9 cellular contexts compared by ENCODE assay signal in genomic region chr1:152495066-152495675, GRCh38. TPM values are rescaled to one million over a fixed set of nuclear protein-coding genes. Genes with fewer than 3 reads are reported as not detected.
DNase-seq lines count a peak whose midpoint lies in the region; ATAC-seq and TF ChIP-seq lines count a peak whose summit lies in the region.
"Had no signal": no experiment of that assay in that cellular context is flagged by ENCODE, and none has a peak within 500 bp of the region (broad histone marks: within the 10 kb centered on the region; RNA-seq: fewer than 3 reads in every experiment).

No MANE protein-coding gene starts in this region.

- TF ChIP-seq CTCF in retinal pigment epithelial cell (conservative IDR thresholded peaks at IDR 0.05; ENCODE audit: low read depth, low read length), result peak; percentile 87

- H3K27ac Mint-ChIP-seq in activated naive CD4-positive, alpha-beta T cell treated with anti-CD3 and anti-CD28 coated beads, Interleukin-2, amount 10 ng/mL, durations not matched to agents 7 days and 5 days, result no peak overlapping the region
- no peak overlapping the region for H3K27ac Mint-ChIP-seq in activated CD8-positive, alpha-beta T cell treated with anti-CD3 and anti-CD28 coated beads, Interleukin-2, amount 10 ng/mL, durations not matched to agents 7 days and 5 days

- no peak for TF ChIP-seq POLR2A in erythroblast (IDR thresholded peaks at IDR 0.05; ENCODE audit: low read length)

- H3K36me3 Mint-ChIP-seq in activated naive CD4-positive, alpha-beta T cell treated with anti-CD3 and anti-CD28 coated beads, Interleukin-2, amount 10 ng/mL, durations not matched to agents 7 days and 5 days, result no peaks in the 10 kb centered on the region
- no peaks in the 10 kb centered on the region for H3K36me3 Mint-ChIP-seq in activated CD8-positive, alpha-beta T cell treated with anti-CD3 and anti-CD28 coated beads, Interleukin-2, amount 10 ng/mL, durations not matched to agents 7 days and 5 days (ENCODE audit: low read depth)

- POLR2A ChIA-PET in activated CD8-positive, alpha-beta T cell treated with anti-CD3 and anti-CD28 coated beads, Interleukin-2, amount 10 ng/mL, durations not matched to agents 7 days and 5 days (lab: Charles Lee), result no interaction called here

- CTCF ChIA-PET in activated naive CD4-positive, alpha-beta T cell treated with anti-CD3 and anti-CD28 coated beads, Interleukin-2, amount 10 ng/mL, durations not matched to agents 7 days and 5 days (lab: Charles Lee), result interaction anchor here (1.8 kb wide), 1 partner anchor 39 kb away, joined by 10 read pairs; no protein-coding TSS in a partner anchor
- CTCF ChIA-PET in activated CD8-positive, alpha-beta T cell treated with anti-CD3 and anti-CD28 coated beads, Interleukin-2, amount 10 ng/mL, durations not matched to agents 7 days and 5 days (lab: Charles Lee), result no interaction called here

- no peaks in the 10 kb centered on the region for H3K4me1 Mint-ChIP-seq in activated naive CD4-positive, alpha-beta T cell treated with anti-CD3 and anti-CD28 coated beads, Interleukin-2, amount 10 ng/mL, durations not matched to agents 7 days and 5 days
- no peaks in the 10 kb centered on the region for H3K4me1 Mint-ChIP-seq in activated CD8-positive, alpha-beta T cell treated with anti-CD3 and anti-CD28 coated beads, Interleukin-2, amount 10 ng/mL, durations not matched to agents 7 days and 5 days (ENCODE audit: low read depth)

- DNase-seq in activated naive CD4-positive, alpha-beta T cell treated with anti-CD3 and anti-CD28 coated beads, Interleukin-2, amount 10 ng/mL, durations not matched to agents 7 days and 5 days, result peak; percentile 32
- DNase-seq in activated naive CD4-positive, alpha-beta T cell treated with anti-CD3 and anti-CD28 coated beads, Interleukin-2, amount 50 U/mL, for 16 hours, result no peak
- DNase-seq in LHCN-M2 (ENCODE audit: low read depth) (peak; percentile 56), retinal pigment epithelial cell (ENCODE audit: low read depth) (no peak), erythroblast (lab: John Stamatoyannopoulos, UW) (no peak), pons (ENCODE audit: low spot score) (no peak), NCI-H226 (no peak)
- peak; percentile 33 for DNase-seq in activated CD8-positive, alpha-beta T cell treated with anti-CD3 and anti-CD28 coated beads, Interleukin-2, amount 10 ng/mL, durations not matched to agents 7 days and 5 days
- DNase-seq: cerebellar nuclear complex had no signal

- H3K4me3 ChIP-seq in retinal pigment epithelial cell (ENCODE audit: low read length), result no peak overlapping the region

- no peak overlapping the region for H3K4me3 Mint-ChIP-seq in activated naive CD4-positive, alpha-beta T cell treated with anti-CD3 and anti-CD28 coated beads, Interleukin-2, amount 10 ng/mL, durations not matched to agents 7 days and 5 days
- H3K4me3 Mint-ChIP-seq in activated CD8-positive, alpha-beta T cell treated with anti-CD3 and anti-CD28 coated beads, Interleukin-2, amount 10 ng/mL, durations not matched to agents 7 days and 5 days, result no peak overlapping the region

- H3K27me3 Mint-ChIP-seq in activated naive CD4-positive, alpha-beta T cell treated with anti-CD3 and anti-CD28 coated beads, Interleukin-2, amount 10 ng/mL, durations not matched to agents 7 days and 5 days, result no peaks in the 10 kb centered on the region
- H3K27me3 Mint-ChIP-seq in activated CD8-positive, alpha-beta T cell treated with anti-CD3 and anti-CD28 coated beads, Interleukin-2, amount 10 ng/mL, durations not matched to agents 7 days and 5 days (ENCODE audit: low read depth), result no peaks in the 10 kb centered on the region

- ATAC-seq in activated CD8-positive, alpha-beta T cell treated with anti-CD3 and anti-CD28 coated beads, Interleukin-2, amount 10 ng/mL, durations not matched to agents 7 days and 5 days, result no peak

- no peaks in the 10 kb centered on the region for H3K9me3 Mint-ChIP-seq in activated naive CD4-positive, alpha-beta T cell treated with anti-CD3 and anti-CD28 coated beads, Interleukin-2, amount 10 ng/mL, durations not matched to agents 7 days and 5 days
- no peaks in the 10 kb centered on the region for H3K9me3 Mint-ChIP-seq in activated CD8-positive, alpha-beta T cell treated with anti-CD3 and anti-CD28 coated beads, Interleukin-2, amount 10 ng/mL, durations not matched to agents 7 days and 5 days (ENCODE audit: insufficient read depth)

RNA-seq across cellular contexts. Expression of gene LCE5A, which starts 15.4 kb away (rescaled TPM):
- not detected in 2 replicates for total RNA-seq in LHCN-M2 (2014; rRNA removed)
- 0.07 TPM for polyA plus RNA-seq in LHCN-M2 (2012)
- total RNA-seq in activated CD8-positive, alpha-beta T cell treated with anti-CD3 and anti-CD28 coated beads, Interleukin-2, amount 10 ng/mL, durations not matched to agents 7 days and 5 days, result not detected

RNA-seq across cellular contexts. Expression of gene CRCT1, which starts 19.1 kb away (rescaled TPM):
- total RNA-seq in LHCN-M2 (2014; rRNA removed), result not detected in 2 replicates
- polyA plus RNA-seq in LHCN-M2 (2012), result not detected
- not detected for total RNA-seq in activated CD8-positive, alpha-beta T cell treated with anti-CD3 and anti-CD28 coated beads, Interleukin-2, amount 10 ng/mL, durations not matched to agents 7 days and 5 days

Comparison
In these comparisons a context has a peak if more than half of its experiments do, and no peak if none do; other contexts are left out.
1. DNase-seq: peak in activated naive CD4-positive, alpha-beta T cell treated with anti-CD3 and anti-CD28 coated beads, Interleukin-2, amount 10 ng/mL, durations not matched to agents 7 days and 5 days (single experiment), LHCN-M2 (single experiment) and activated CD8-positive, alpha-beta T cell treated with anti-CD3 and anti-CD28 coated beads, Interleukin-2, amount 10 ng/mL, durations not matched to agents 7 days and 5 days (single experiment); none in activated naive CD4-positive, alpha-beta T cell treated with anti-CD3 and anti-CD28 coated beads, Interleukin-2, amount 50 U/mL, for 16 hours (single experiment), retinal pigment epithelial cell (single experiment), erythroblast (0 of 2), pons (single experiment) and NCI-H226 (single experiment).